Comparison of ENCODE assay signal across 1 cellular context in genomic region chr16:56245197-56245596, GRCh38.
TF ChIP-seq lines count a peak whose summit lies in the region.

No MANE protein-coding gene starts in this region.

TF ChIP-seq in GM23338, 12 proteins besides CTCF, POLR2A, EP300 and RAD21:
- TF ChIP-seq JUNB (IDR thresholded peaks at IDR 0.05; ENCODE audit: unreplicated experiment) (no peak), CREB1 (CRISPR knock-in tag; IDR thresholded peaks at IDR 0.05; ENCODE audit: low read depth) (no peak), REST (IDR thresholded peaks at IDR 0.05; ENCODE audit: unreplicated experiment) (no peak), POLR2AphosphoS5 (IDR thresholded peaks at IDR 0.05; ENCODE audit: low read depth) (no peak), ETS1 (IDR thresholded peaks at IDR 0.05) (no peak), EZH2phosphoT487 (IDR thresholded peaks at IDR 0.05; ENCODE audit: unreplicated experiment) (no peak), ZNF462 (CRISPR knock-in tag; IDR thresholded peaks at IDR 0.05) (no peak), NANOG (IDR thresholded peaks at IDR 0.05; ENCODE audit: borderline replicate concordance) (no peak), STAT1 (IDR thresholded peaks at IDR 0.05; ENCODE audit: unreplicated experiment) (no peak), EZH2 (IDR thresholded peaks at IDR 0.05; ENCODE audit: low read depth, unreplicated experiment) (no peak), ZNF331 (CRISPR knock-in tag; IDR thresholded peaks at IDR 0.05; ENCODE audit: low read depth) (no peak), ZNF114 (CRISPR knock-in tag; IDR thresholded peaks at IDR 0.05) (no peak)
